Comparison of ENCODE assay signal across 1 cellular context in genomic region chr7:106119719-106120118, GRCh38.
TF ChIP-seq lines count a peak whose summit lies in the region.

No MANE protein-coding gene starts in this region.

TF ChIP-seq in H1, 55 proteins besides CTCF, POLR2A, EP300 and RAD21 (continued from another document):
- no peak for TF ChIP-seq POLR2AphosphoS5 (IDR thresholded peaks at IDR 0.05; ENCODE audit: low read depth, low read length)
- TF ChIP-seq RBBP5 (IDR thresholded peaks at IDR 0.05; ENCODE audit: borderline replicate concordance, low read depth, low read length), result no peak
- no peak for TF ChIP-seq ATF2 (IDR thresholded peaks at IDR 0.05; ENCODE audit: low read length)
- TF ChIP-seq SIN3A (conservative IDR thresholded peaks at IDR 0.05 in 1 of 2, IDR thresholded peaks at IDR 0.05 in 1 of 2; ENCODE audit: low read depth in 1 of 2, low read length in 2 of 2), result no peak
- TF ChIP-seq MAFK (IDR thresholded peaks at IDR 0.05; ENCODE audit: low read depth, low read length), result no peak
- TF ChIP-seq CHD1 (IDR thresholded peaks at IDR 0.05; ENCODE audit: low read depth, low read length), result no peak
- no peak for TF ChIP-seq NANOG (IDR thresholded peaks at IDR 0.05; ENCODE audit: insufficient read depth, low read depth, low read length, poor library complexity, severe bottlenecking)
- TF ChIP-seq MAX (IDR thresholded peaks at IDR 0.05), result no peak
- no peak for TF ChIP-seq BRCA1 (IDR thresholded peaks at IDR 0.05; ENCODE audit: low read depth, low read length)
- no peak for TF ChIP-seq TBP (IDR thresholded peaks at IDR 0.05; ENCODE audit: low read depth, low read length)
- TF ChIP-seq JUND (IDR thresholded peaks at IDR 0.05; ENCODE audit: low read length), result no peak
